In the genomic region with DNA sequence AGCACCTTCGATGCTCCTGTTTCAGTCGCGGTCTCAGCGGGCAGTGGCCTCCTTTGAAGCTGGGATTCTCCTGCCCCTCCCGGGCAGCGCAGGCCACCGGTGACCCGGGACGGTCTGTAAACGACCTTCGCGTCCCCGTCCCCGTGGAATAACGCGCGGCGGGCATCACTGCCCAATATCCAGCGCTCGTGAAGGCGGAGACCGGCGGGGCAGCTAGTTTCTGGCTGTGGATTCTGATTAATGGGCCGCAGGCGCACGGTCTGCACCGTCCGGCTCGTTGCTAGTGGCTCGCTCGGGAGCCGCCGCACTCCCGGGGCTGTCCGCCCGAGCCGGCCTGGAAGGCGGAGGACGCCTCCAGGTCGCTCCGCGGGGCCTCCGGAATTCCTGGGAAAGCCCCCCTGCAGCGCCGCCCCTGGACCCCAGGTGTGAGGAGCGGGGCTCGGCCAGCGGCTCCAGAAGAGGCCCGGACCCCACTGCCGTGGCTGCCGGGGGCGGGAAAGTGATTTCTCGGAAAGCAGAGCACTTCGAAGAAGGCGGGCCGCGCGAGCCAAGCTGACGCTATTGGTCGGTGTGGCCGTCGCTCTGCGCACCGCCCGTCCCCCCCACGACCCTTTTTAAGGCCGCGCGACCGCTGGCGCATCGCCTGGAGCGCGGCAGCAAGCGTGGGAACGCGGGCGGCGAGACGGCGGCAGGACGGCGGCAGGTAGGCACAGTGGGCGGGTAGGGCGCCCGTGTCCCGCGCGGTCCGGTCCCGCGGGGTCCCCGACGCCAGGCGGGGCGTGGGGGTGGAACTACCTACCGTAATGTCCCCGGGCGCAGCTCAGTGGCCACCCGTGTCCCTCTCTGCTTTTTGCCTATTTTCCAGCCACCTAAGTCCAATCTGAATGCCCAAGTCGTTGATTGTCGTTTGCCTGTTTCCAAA, we compare ENCODE assay signal across 8 cellular contexts. TPM values are rescaled to one million over a fixed set of nuclear protein-coding genes. Genes with fewer than 3 reads are reported as not detected.
DNase-seq lines count a peak whose midpoint lies in the region; ATAC-seq and TF ChIP-seq lines count a peak whose summit lies in the region.

A gene with protein sequence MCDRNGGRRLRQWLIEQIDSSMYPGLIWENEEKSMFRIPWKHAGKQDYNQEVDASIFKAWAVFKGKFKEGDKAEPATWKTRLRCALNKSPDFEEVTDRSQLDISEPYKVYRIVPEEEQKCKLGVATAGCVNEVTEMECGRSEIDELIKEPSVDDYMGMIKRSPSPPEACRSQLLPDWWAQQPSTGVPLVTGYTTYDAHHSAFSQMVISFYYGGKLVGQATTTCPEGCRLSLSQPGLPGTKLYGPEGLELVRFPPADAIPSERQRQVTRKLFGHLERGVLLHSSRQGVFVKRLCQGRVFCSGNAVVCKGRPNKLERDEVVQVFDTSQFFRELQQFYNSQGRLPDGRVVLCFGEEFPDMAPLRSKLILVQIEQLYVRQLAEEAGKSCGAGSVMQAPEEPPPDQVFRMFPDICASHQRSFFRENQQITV (plus strand): TSS at position 642 of the 922 bp plus-strand sequence. CDS start 3,854 bp downstream, outside the sequence.

- H3K79me2 ChIP-seq in ACC112 (ENCODE audit: control insufficient read depth, insufficient read depth, low read length, unreplicated experiment), result no peaks in the 10 kb centered on the region
- H3K79me2 ChIP-seq in fibroblast of lung (ENCODE audit: control insufficient read depth, insufficient read depth, low read length), result no peaks in the 10 kb centered on the region

- no peak within 1 kb of the TSS for H3K9ac ChIP-seq in fibroblast of lung (ENCODE audit: insufficient read depth, low read length)

- H3K27me3 ChIP-seq in ACC112 (ENCODE audit: insufficient read depth, low read length), result peaks cover 86% of the 10 kb centered on the region
- peaks cover 49% of the 10 kb centered on the region for H3K27me3 ChIP-seq in fibroblast of lung (ENCODE audit: control insufficient read depth, insufficient read depth, low read length)
- peaks cover 0 to 37% (median 9%) of the 10 kb centered on the region in 3 donors for H3K27me3 ChIP-seq in stomach

- H3K4me3 ChIP-seq in ACC112 (ENCODE audit: low read depth, low read length), result peak within 1 kb of the TSS; percentile 71
- peak within 1 kb of the TSS in 1 of 4 experiments; percentile 17 for H3K4me3 ChIP-seq in fibroblast of lung (replicated peaks in 1 of 4; ENCODE audit: control extremely low read depth in 1 of 4, insufficient read depth in 1 of 4, low read depth in 3 of 4, low read length in 4 of 4)
- H3K4me3 ChIP-seq in stomach, result peak within 1 kb of the TSS; percentile 60 to 64 (median 63)

- TF ChIP-seq EP300 in stomach (IDR thresholded peaks at IDR 0.05), result no peak

- peaks cover 95% of the 10 kb centered on the region for H3K27me3 Mint-ChIP-seq in neural crest cell (ENCODE audit: low read depth)

- 1 to 2% (median 1%) methylated on average over 61 to 102 of the region's 102 CpGs for WGBS in stomach, 5 donors

- H3K9me3 Mint-ChIP-seq in neural crest cell, result no peaks in the 10 kb centered on the region

- intact Hi-C loops in stomach (cut with DNase I; ENCODE audit: low total_unique reads), result no loop called here

- H3K27ac Mint-ChIP-seq in neural crest cell (ENCODE audit: unreplicated experiment), result no peak within 1 kb of the TSS

- H4K20me1 ChIP-seq in fibroblast of lung (ENCODE audit: control insufficient read depth, extremely low read depth, insufficient read depth, low read length), result no peaks in the 10 kb centered on the region

- peak within 1 kb of the TSS; percentile 51 for H3K4me2 ChIP-seq in fibroblast of lung (ENCODE audit: extremely low read depth, insufficient read depth, low read length)

- peaks cover 6% of the 10 kb centered on the region for H3K4me1 ChIP-seq in ACC112 (ENCODE audit: control insufficient read depth, insufficient read depth, low read length, unreplicated experiment)
- H3K4me1 ChIP-seq in fibroblast of lung (ENCODE audit: control insufficient read depth, extremely low read depth, insufficient read depth, low read length), result no peaks in the 10 kb centered on the region
- H3K4me1 ChIP-seq in stomach, result peaks cover 19 to 64% (median 44%) of the 10 kb centered on the region in 4 donors

- no peaks in the 10 kb centered on the region for H3K9me3 ChIP-seq in fibroblast of lung (ENCODE audit: control insufficient read depth, insufficient read depth, low read depth, low read length)
- H3K9me3 ChIP-seq in stomach, result no peaks in the 10 kb centered on the region

- peaks cover 9% of the 10 kb centered on the region for H3K4me1 Mint-ChIP-seq in neural crest cell

- no peak for TF ChIP-seq POLR2A in stomach (IDR thresholded peaks at IDR 0.05)

- H3K36me3 ChIP-seq in ACC112 (ENCODE audit: insufficient read depth, low read length) (no peaks in the 10 kb centered on the region), fibroblast of lung (ENCODE audit: control insufficient read depth, insufficient read depth, low read length) (no peaks in the 10 kb centered on the region), stomach (peaks cover 0 to 6% (median 2%) of the 10 kb centered on the region in 4 donors)

- H2AFZ ChIP-seq in ACC112 (ENCODE audit: low read length, unreplicated experiment) (peak within 1 kb of the TSS; percentile 22), fibroblast of lung (ENCODE audit: low read length) (no peak within 1 kb of the TSS)

- TF ChIP-seq CTCF in fibroblast of lung (conservative IDR thresholded peaks at IDR 0.05 in 1 of 2, IDR thresholded peaks at IDR 0.05 in 1 of 2; ENCODE audit: low read depth in 1 of 2, low read length in 2 of 2) (no peak), neural crest cell (conservative IDR thresholded peaks at IDR 0.05) (no peak), stomach (IDR thresholded peaks at IDR 0.05) (no peak)

- H3K4me3 Mint-ChIP-seq in neural crest cell, result peak within 1 kb of the TSS; percentile 77

- H3K36me3 Mint-ChIP-seq in neural crest cell (ENCODE audit: low read depth), result no peaks in the 10 kb centered on the region

- ATAC-seq in GM19351 (IDR thresholded peaks at IDR 0.05; ENCODE audit: unreplicated experiment) (peak; percentile 51), HG03039 (IDR thresholded peaks at IDR 0.05; ENCODE audit: unreplicated experiment) (no peak)

- no peak within 1 kb of the TSS for H3K27ac ChIP-seq in ACC112 (ENCODE audit: low read depth, low read length)
- no peak within 1 kb of the TSS for H3K27ac ChIP-seq in fibroblast of lung (ENCODE audit: insufficient read depth, low read length)
- H3K27ac ChIP-seq in stomach, result peak within 1 kb of the TSS; percentile 64 to 84 (median 82)

- peak; percentile 59 for DNase-seq in LoVo (ENCODE audit: low spot score)
- DNase-seq in activated T-cell treated with anti-CD3 and anti-CD28 coated beads for 4 hours, result peak; percentile 80
- DNase-seq in fibroblast of lung (ENCODE audit: low read depth in 2 of 2), result peak; percentile 19 to 66
- peak; percentile 54 for DNase-seq in neural crest cell (ENCODE audit: low read depth, low spot score)
- peak; percentile 76 for DNase-seq in stomach

RNA-seq across cellular contexts. Expression of the gene that starts here (rescaled TPM):
- 0.26 TPM in 1 of 2 replicates, not detected in the other for total RNA-seq in fibroblast of lung
- polyA plus RNA-seq in fibroblast of lung, result 0.14 TPM in 1 of 2 replicates, not detected in the other
- polyA plus RNA-seq in fibroblast of lung (2012), result not detected in 2 replicates
- not detected in 2 replicates for polyA minus RNA-seq in fibroblast of lung (ENCODE audit: low replicate concordance)
- total RNA-seq in neural crest cell, result 0.19 and 0.25 TPM in 2 replicates
- 10 to 100 TPM; 10.3 to 49.8 (median 20.3) TPM for total RNA-seq in stomach
- polyA plus RNA-seq in stomach, result 1 to 10 TPM; 5.2 to 8.2 (median 7.3) TPM

Comparison
In these comparisons a context has a peak if more than half of its experiments do, and no peak if none do; other contexts are left out.
1. Peak in DNase-seq and H3K4me2 ChIP-seq in fibroblast of lung; RNA of the gene not detected or under 1 TPM.
2. Peak in DNase-seq in neural crest cell; RNA of the gene not detected or under 1 TPM.
3. H3K27ac ChIP-seq: peak in stomach (5 of 5); none in ACC112 (single experiment) and fibroblast of lung (single experiment).
4. Peak in every context shown above with its lines, with median percentiles within 50 percentile points of each other: DNase-seq.